1 cellular context compared by ENCODE assay signal in genomic region chr9:130354806-130355205, GRCh38.
TF ChIP-seq lines count a peak whose summit lies in the region.

No MANE protein-coding gene starts in this region.

TF ChIP-seq in H1, 55 proteins besides CTCF, POLR2A, EP300 and RAD21 (continued from another document):
- TF ChIP-seq, protein P1, sequence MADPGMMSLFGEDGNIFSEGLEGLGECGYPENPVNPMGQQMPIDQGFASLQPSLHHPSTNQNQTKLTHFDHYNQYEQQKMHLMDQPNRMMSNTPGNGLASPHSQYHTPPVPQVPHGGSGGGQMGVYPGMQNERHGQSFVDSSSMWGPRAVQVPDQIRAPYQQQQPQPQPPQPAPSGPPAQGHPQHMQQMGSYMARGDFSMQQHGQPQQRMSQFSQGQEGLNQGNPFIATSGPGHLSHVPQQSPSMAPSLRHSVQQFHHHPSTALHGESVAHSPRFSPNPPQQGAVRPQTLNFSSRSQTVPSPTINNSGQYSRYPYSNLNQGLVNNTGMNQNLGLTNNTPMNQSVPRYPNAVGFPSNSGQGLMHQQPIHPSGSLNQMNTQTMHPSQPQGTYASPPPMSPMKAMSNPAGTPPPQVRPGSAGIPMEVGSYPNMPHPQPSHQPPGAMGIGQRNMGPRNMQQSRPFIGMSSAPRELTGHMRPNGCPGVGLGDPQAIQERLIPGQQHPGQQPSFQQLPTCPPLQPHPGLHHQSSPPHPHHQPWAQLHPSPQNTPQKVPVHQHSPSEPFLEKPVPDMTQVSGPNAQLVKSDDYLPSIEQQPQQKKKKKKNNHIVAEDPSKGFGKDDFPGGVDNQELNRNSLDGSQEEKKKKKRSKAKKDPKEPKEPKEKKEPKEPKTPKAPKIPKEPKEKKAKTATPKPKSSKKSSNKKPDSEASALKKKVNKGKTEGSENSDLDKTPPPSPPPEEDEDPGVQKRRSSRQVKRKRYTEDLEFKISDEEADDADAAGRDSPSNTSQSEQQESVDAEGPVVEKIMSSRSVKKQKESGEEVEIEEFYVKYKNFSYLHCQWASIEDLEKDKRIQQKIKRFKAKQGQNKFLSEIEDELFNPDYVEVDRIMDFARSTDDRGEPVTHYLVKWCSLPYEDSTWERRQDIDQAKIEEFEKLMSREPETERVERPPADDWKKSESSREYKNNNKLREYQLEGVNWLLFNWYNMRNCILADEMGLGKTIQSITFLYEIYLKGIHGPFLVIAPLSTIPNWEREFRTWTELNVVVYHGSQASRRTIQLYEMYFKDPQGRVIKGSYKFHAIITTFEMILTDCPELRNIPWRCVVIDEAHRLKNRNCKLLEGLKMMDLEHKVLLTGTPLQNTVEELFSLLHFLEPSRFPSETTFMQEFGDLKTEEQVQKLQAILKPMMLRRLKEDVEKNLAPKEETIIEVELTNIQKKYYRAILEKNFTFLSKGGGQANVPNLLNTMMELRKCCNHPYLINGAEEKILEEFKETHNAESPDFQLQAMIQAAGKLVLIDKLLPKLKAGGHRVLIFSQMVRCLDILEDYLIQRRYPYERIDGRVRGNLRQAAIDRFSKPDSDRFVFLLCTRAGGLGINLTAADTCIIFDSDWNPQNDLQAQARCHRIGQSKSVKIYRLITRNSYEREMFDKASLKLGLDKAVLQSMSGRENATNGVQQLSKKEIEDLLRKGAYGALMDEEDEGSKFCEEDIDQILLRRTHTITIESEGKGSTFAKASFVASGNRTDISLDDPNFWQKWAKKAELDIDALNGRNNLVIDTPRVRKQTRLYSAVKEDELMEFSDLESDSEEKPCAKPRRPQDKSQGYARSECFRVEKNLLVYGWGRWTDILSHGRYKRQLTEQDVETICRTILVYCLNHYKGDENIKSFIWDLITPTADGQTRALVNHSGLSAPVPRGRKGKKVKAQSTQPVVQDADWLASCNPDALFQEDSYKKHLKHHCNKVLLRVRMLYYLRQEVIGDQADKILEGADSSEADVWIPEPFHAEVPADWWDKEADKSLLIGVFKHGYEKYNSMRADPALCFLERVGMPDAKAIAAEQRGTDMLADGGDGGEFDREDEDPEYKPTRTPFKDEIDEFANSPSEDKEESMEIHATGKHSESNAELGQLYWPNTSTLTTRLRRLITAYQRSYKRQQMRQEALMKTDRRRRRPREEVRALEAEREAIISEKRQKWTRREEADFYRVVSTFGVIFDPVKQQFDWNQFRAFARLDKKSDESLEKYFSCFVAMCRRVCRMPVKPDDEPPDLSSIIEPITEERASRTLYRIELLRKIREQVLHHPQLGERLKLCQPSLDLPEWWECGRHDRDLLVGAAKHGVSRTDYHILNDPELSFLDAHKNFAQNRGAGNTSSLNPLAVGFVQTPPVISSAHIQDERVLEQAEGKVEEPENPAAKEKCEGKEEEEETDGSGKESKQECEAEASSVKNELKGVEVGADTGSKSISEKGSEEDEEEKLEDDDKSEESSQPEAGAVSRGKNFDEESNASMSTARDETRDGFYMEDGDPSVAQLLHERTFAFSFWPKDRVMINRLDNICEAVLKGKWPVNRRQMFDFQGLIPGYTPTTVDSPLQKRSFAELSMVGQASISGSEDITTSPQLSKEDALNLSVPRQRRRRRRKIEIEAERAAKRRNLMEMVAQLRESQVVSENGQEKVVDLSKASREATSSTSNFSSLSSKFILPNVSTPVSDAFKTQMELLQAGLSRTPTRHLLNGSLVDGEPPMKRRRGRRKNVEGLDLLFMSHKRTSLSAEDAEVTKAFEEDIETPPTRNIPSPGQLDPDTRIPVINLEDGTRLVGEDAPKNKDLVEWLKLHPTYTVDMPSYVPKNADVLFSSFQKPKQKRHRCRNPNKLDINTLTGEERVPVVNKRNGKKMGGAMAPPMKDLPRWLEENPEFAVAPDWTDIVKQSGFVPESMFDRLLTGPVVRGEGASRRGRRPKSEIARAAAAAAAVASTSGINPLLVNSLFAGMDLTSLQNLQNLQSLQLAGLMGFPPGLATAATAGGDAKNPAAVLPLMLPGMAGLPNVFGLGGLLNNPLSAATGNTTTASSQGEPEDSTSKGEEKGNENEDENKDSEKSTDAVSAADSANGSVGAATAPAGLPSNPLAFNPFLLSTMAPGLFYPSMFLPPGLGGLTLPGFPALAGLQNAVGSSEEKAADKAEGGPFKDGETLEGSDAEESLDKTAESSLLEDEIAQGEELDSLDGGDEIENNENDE (IDR thresholded peaks at IDR 0.05; ENCODE audit: insufficient replicate concordance, low read length) = no peak
- TF ChIP-seq HDAC2 (IDR thresholded peaks at IDR 0.05; ENCODE audit: borderline replicate concordance in 1 of 2, low read depth in 2 of 2, low read length in 2 of 2) (no peak), KDM1A (IDR thresholded peaks at IDR 0.05; ENCODE audit: borderline replicate concordance, low read length) (no peak), SAP30 (IDR thresholded peaks at IDR 0.05; ENCODE audit: insufficient read depth, insufficient replicate concordance, low read length) (no peak), RBBP5 (IDR thresholded peaks at IDR 0.05; ENCODE audit: borderline replicate concordance, low read depth, low read length) (no peak), TBP (IDR thresholded peaks at IDR 0.05; ENCODE audit: low read depth, low read length) (no peak)
